ENCODE assay signal across 8 cellular contexts in the genomic region with DNA sequence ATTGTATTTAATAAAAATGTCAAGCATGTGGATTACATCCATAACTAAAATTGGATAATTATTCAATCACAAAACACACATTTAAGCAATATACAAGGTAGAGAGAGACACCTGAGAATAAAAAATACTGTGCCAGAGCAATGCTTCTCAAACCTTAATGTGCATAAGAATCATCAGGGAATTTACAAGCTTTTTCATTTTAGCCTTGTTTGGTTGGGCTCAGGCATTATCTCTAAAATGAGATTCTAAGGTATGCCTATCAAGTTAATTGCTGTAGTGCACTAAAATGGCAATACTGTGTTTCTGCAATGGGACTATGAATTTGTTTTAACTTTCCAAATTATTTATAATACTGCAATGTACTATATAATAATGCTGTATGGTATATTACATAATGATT. TPM values are rescaled to one million over a fixed set of nuclear protein-coding genes. Genes with fewer than 3 reads are reported as not detected.
DNase-seq lines count a peak whose midpoint lies in the region; ATAC-seq, FAIRE-seq and TF ChIP-seq lines count a peak whose summit lies in the region.

No MANE protein-coding gene starts in this region.

- no peaks in the 10 kb centered on the region for H3K9me1 ChIP-seq in K562 (ENCODE audit: control insufficient read depth, insufficient read depth, low read length)

- no peak for TF ChIP-seq EP300 in K562 (IDR thresholded peaks at IDR 0.05; ENCODE audit: low read length)
- no peak for TF ChIP-seq EP300 in upper lobe of left lung (IDR thresholded peaks at IDR 0.05)

- H3K36me3 ChIP-seq in cardiac muscle cell (no peaks in the 10 kb centered on the region), K562 (ENCODE audit: control insufficient read depth, insufficient read depth, low read length) (peaks cover 21% of the 10 kb centered on the region; the same call in 2 of the 3 replicates), upper lobe of left lung (no peaks in the 10 kb centered on the region)

- POLR2A ChIA-PET in K562 (lab: Yijun Ruan, JAX), result interaction anchor here (0.7 to 6.5 kb wide), 12 partner anchors 10 to 441 kb away, joined by 3 to 98 read pairs (median 6); a partner anchor contains a TSS

- in situ Hi-C loops in K562 (cut with MboI), result no loop called here

- TF ChIP-seq RAD21 in K562 (CRISPR knock-in tag; conservative IDR thresholded peaks at IDR 0.05 in 1 of 2, IDR thresholded peaks at IDR 0.05 in 1 of 2), result no peak

- no peak for TF ChIP-seq CTCF in cardiac muscle cell (IDR thresholded peaks at IDR 0.05; ENCODE audit: low read depth, low read length)
- no peak for TF ChIP-seq CTCF in K562 (IDR thresholded peaks at IDR 0.05 in 2 of 3, conservative IDR thresholded peaks at IDR 0.05 in 1 of 3; ENCODE audit: insufficient read depth in 2 of 3, low read depth in 1 of 3, low read length in 3 of 3)
- TF ChIP-seq CTCF in upper lobe of left lung (IDR thresholded peaks at IDR 0.05), result no peak

- H3K4me3 ChIP-seq in cardiac muscle cell (peak overlapping the region; percentile 92), K562 (peak overlapping the region; percentile 81), upper lobe of left lung (peak overlapping the region; percentile 73 to 91 (median 83))

- H3K9ac ChIP-seq in K562 (ENCODE audit: insufficient read depth in 1 of 2, low read depth in 2 of 2, low read length in 2 of 2), result peak overlapping the region; percentile 79 to 95

- H3K4me3 Mint-ChIP-seq in memory B cell, result peak overlapping the region; percentile 86

- peak overlapping the region; percentile 93 for H3K27ac Mint-ChIP-seq in memory B cell

- H2AFZ ChIP-seq in K562 (ENCODE audit: low read depth, low read length), result peak overlapping the region; percentile 55; the same call in 1 of the 2 replicates

- H3K9me3 ChIP-seq in cardiac muscle cell (ENCODE audit: low read depth), result no peaks in the 10 kb centered on the region
- no peaks in the 10 kb centered on the region for H3K9me3 ChIP-seq in K562 (replicated peaks; ENCODE audit: control insufficient read depth, insufficient read depth, low read depth, low read length)
- no peaks in the 10 kb centered on the region for H3K9me3 ChIP-seq in upper lobe of left lung

- CTCF ChIA-PET in K562 (lab: Yijun Ruan, JAX; ENCODE audit: low intra/inter-chr PET ratio), result no interaction called here

- intact Hi-C loops in left cardiac atrium (cut with DNase I), result no loop called here
- intact Hi-C loops in K562 (cut with micrococcal nuclease), result no loop called here

- peak overlapping the region; percentile 97 for H3K27ac ChIP-seq in cardiac muscle cell
- H3K27ac ChIP-seq in K562 (ENCODE audit: extremely low read depth, low read depth, low read length), result peak overlapping the region; percentile 83; the same call in 2 of the 3 replicates
- peak overlapping the region; percentile 93 to 99 (median 96) for H3K27ac ChIP-seq in upper lobe of left lung

- ATAC-seq in left cardiac atrium, result no peak
- no peak for ATAC-seq in K562
- no peak for ATAC-seq in memory B cell (ENCODE audit: low read depth)
- ATAC-seq in upper lobe of left lung (ENCODE audit: low FRiP score in 2 of 2), result no peak
- no peak for ATAC-seq in GM18907 (IDR thresholded peaks at IDR 0.05; ENCODE audit: unreplicated experiment)

- no peak for TF ChIP-seq POLR2A in K562 (conservative IDR thresholded peaks at IDR 0.05)
- no peak for TF ChIP-seq POLR2A in upper lobe of left lung (IDR thresholded peaks at IDR 0.05)

- FAIRE-seq in K562 (lab: Jason Lieb, UNC), result no peak

- peaks cover 11% of the 10 kb centered on the region for H3K36me3 Mint-ChIP-seq in memory B cell

- H3K27me3 ChIP-seq in cardiac muscle cell, result no peaks in the 10 kb centered on the region
- no peaks in the 10 kb centered on the region for H3K27me3 ChIP-seq in K562 (ENCODE audit: control insufficient read depth in 2 of 2, insufficient read depth in 2 of 2, low read length in 2 of 2)
- no peaks in the 10 kb centered on the region for H3K27me3 ChIP-seq in upper lobe of left lung

- no peaks in the 10 kb centered on the region for H3K9me3 Mint-ChIP-seq in memory B cell

- H3K4me1 ChIP-seq in cardiac muscle cell (ENCODE audit: low read depth) (peaks cover 8% of the 10 kb centered on the region), K562 (replicated peaks in 1 of 2; ENCODE audit: control insufficient read depth in 2 of 2, insufficient read depth in 2 of 2, low read length in 2 of 2) (peaks cover 14 to 19% of the 10 kb centered on the region in 2 experiments), upper lobe of left lung (peaks cover 29 to 43% (median 35%) of the 10 kb centered on the region in 4 donors)

- no TSS peak for BruUV-seq in K562 (replicated peaks; lab: Mats Ljungman, UMichigan)

- H4K20me1 ChIP-seq in K562 (replicated peaks; ENCODE audit: control insufficient read depth, insufficient read depth, low read length), result no peaks in the 10 kb centered on the region; the same call in 1 of the 2 replicates

- DNase-seq in cardiac muscle cell (ENCODE audit: low read depth in 1 of 2, low spot score in 1 of 2) (no peak), left cardiac atrium (no peak), K562 (ENCODE audit: extremely low read depth in 1 of 4, low spot score in 3 of 4) (no peak), memory B cell (ENCODE audit: low spot score in 2 of 2) (no peak), upper lobe of left lung (no peak), SW 1271 (lab: John Stamatoyannopoulos, UW) (no peak), NOMO-1 treated with dmso at 0.1 percent for 144 hours (lab: John Stamatoyannopoulos, UW; ENCODE audit: unreplicated experiment) (no peak)

- H3K4me2 ChIP-seq in K562 (ENCODE audit: insufficient read depth, low read length), result peak overlapping the region; percentile 86

- H3K4me1 Mint-ChIP-seq in memory B cell, result peaks cover 24% of the 10 kb centered on the region

- H3K79me2 ChIP-seq in K562 (ENCODE audit: control insufficient read depth, insufficient read depth, low read length), result peaks cover 58% of the 10 kb centered on the region

- H3K27me3 Mint-ChIP-seq in memory B cell, result no peaks in the 10 kb centered on the region

RNA-seq across cellular contexts. Expression of a gene that starts 1.0 kb away (rescaled TPM):
- total RNA-seq in cardiac muscle cell, result 43.3 and 60.4 TPM in 2 replicates
- polyA plus RNA-seq in cardiac muscle cell, result 32.8 and 64.0 TPM in 2 replicates
- 10 to 100 TPM; 67.4 to 79.7 TPM for total RNA-seq in left cardiac atrium
- 29.1 and 59.2 TPM in 2 replicates for total RNA-seq in K562 (2011; cell fraction: chromatin; rRNA removed; ENCODE audit: low replicate concordance)
- 17.2 and 18.4 TPM in 2 replicates for total RNA-seq in K562 (2011; cell fraction: nucleolus; rRNA removed)
- 56.6 and 101 TPM in 2 replicates for total RNA-seq in K562 (2011; cell fraction: nucleoplasm; rRNA removed)
- total RNA-seq in K562 (2014; rRNA removed), result 53.5 and 60.5 TPM in 2 replicates
- 93.3 and 96.5 TPM in 2 replicates for total RNA-seq in K562 (2014; rRNA removed; fragmentation: Illumina TruSeq; extraction: Trizol)
- total RNA-seq in K562 (2015; rRNA removed; fragmentation: Illumina TruSeq; extraction: Trizol), result 84.6 and 97.7 TPM in 2 replicates
- total RNA-seq in K562 (2021), result 99.2 and 100 TPM in 2 replicates
- 50.4 and 93.1 TPM in 2 replicates for polyA plus RNA-seq in K562 (2011; rRNA removed)
- 17.5 and 28.8 TPM in 2 replicates for polyA plus RNA-seq in K562 (2011; cell fraction: cytosol; rRNA removed)
- 14.6 and 15.4 TPM in 2 replicates for polyA plus RNA-seq in K562 (2011; cell fraction: nucleus; rRNA removed)
- polyA plus RNA-seq in K562 (2012), result 39.7 and 47.2 TPM in 2 replicates
- 52.6 and 60.2 TPM in 2 replicates for polyA plus RNA-seq in K562 (2014; fragmentation: Illumina TruSeq; extraction: Trizol)
- polyA plus RNA-seq in K562 (2014; fragmentation: Nextera tagmentation; extraction: Ambion mirVana), result 10 to 100 TPM; 24.8 to 27.0 TPM
- 46.7 and 57.3 TPM in 2 replicates for polyA plus RNA-seq in K562 (2014; rRNA removed)
- 85.7 and 103 TPM in 2 replicates for polyA minus RNA-seq in K562 (2011; rRNA and poly(A)+ RNA removed)
- polyA minus RNA-seq in K562 (2011; cell fraction: cytosol; rRNA and poly(A)+ RNA removed), result 15.6 and 30.0 TPM in 2 replicates
- polyA minus RNA-seq in K562 (2011; cell fraction: nucleus; rRNA and poly(A)+ RNA removed), result 10.2 and 12.0 TPM in 2 replicates
- 100 to 1,000 TPM in 2 of 6 donors, 10 to 100 TPM in 4; 23.1 to 143 (median 94.5) TPM for total RNA-seq in upper lobe of left lung

RNA-seq across cellular contexts. Expression of a gene that starts 20.7 kb away (rescaled TPM):
- total RNA-seq in cardiac muscle cell (15.6 and 21.2 TPM in 2 replicates), left cardiac atrium (10 to 100 TPM; 21.8 to 33.0 TPM), K562 (2014; rRNA removed) (145 and 160 TPM in 2 replicates), K562 (2014; rRNA removed; fragmentation: Illumina TruSeq; extraction: Trizol) (234 and 297 TPM in 2 replicates), K562 (2015; rRNA removed; fragmentation: Illumina TruSeq; extraction: Trizol) (110 and 113 TPM in 2 replicates), K562 (2021) (238 and 255 TPM in 2 replicates), upper lobe of left lung (10 to 100 TPM in 5 of 6 donors, 1 to 10 TPM in 1; 8.4 to 68.1 (median 34.5) TPM)
- polyA plus RNA-seq in cardiac muscle cell (21.1 and 24.3 TPM in 2 replicates), K562 (2011; rRNA removed) (219 and 308 TPM in 2 replicates), K562 (2014; fragmentation: Illumina TruSeq; extraction: Trizol) (175 and 209 TPM in 2 replicates), K562 (2014; fragmentation: Nextera tagmentation; extraction: Ambion mirVana) (100 to 1,000 TPM; 476 to 520 TPM), K562 (2014; rRNA removed) (218 and 221 TPM in 2 replicates)
- total RNA-seq in K562 (2011; cell fraction: chromatin; rRNA removed; ENCODE audit: low replicate concordance), result 103 and 165 TPM in 2 replicates
- total RNA-seq in K562 (2011; cell fraction: nucleolus; rRNA removed), result 57.2 and 63.5 TPM in 2 replicates
- total RNA-seq in K562 (2011; cell fraction: nucleoplasm; rRNA removed), result 91.3 and 130 TPM in 2 replicates
- polyA plus RNA-seq in K562 (2011; cell fraction: cytosol; rRNA removed), result 104 and 118 TPM in 2 replicates
- polyA plus RNA-seq in K562 (2011; cell fraction: nucleus; rRNA removed), result 61.1 and 65.9 TPM in 2 replicates
- 129 and 393 TPM in 2 replicates for polyA plus RNA-seq in K562 (2012)
- polyA minus RNA-seq in K562 (2011; rRNA and poly(A)+ RNA removed), result 245 and 259 TPM in 2 replicates
- 78.1 and 90.0 TPM in 2 replicates for polyA minus RNA-seq in K562 (2011; cell fraction: cytosol; rRNA and poly(A)+ RNA removed)
- 27.5 and 32.1 TPM in 2 replicates for polyA minus RNA-seq in K562 (2011; cell fraction: nucleus; rRNA and poly(A)+ RNA removed)

RNA-seq across cellular contexts. Expression of a gene that starts 30.0 kb away (rescaled TPM):
- total RNA-seq in cardiac muscle cell (27.0 and 97.0 TPM in 2 replicates), left cardiac atrium (100 to 1,000 TPM in 1 of 2 donors, 10 to 100 TPM in 1; 91.6 to 102 TPM), K562 (2014; rRNA removed) (219 and 255 TPM in 2 replicates), K562 (2014; rRNA removed; fragmentation: Illumina TruSeq; extraction: Trizol) (149 and 159 TPM in 2 replicates), K562 (2015; rRNA removed; fragmentation: Illumina TruSeq; extraction: Trizol) (205 and 206 TPM in 2 replicates), K562 (2021) (164 and 214 TPM in 2 replicates), upper lobe of left lung (10 to 100 TPM; 19.2 to 37.7 (median 24.3) TPM)
- polyA plus RNA-seq in cardiac muscle cell (54.6 and 124 TPM in 2 replicates), K562 (2011; rRNA removed) (105 and 175 TPM in 2 replicates), K562 (2014; fragmentation: Illumina TruSeq; extraction: Trizol) (280 and 324 TPM in 2 replicates), K562 (2014; fragmentation: Nextera tagmentation; extraction: Ambion mirVana) (100 to 1,000 TPM; 328 to 385 TPM), K562 (2014; rRNA removed) (352 and 619 TPM in 2 replicates)
- total RNA-seq in K562 (2011; cell fraction: chromatin; rRNA removed; ENCODE audit: low replicate concordance), result 14.4 and 23.0 TPM in 2 replicates
- 18.7 and 26.0 TPM in 2 replicates for total RNA-seq in K562 (2011; cell fraction: nucleolus; rRNA removed)
- 32.8 and 60.1 TPM in 2 replicates for total RNA-seq in K562 (2011; cell fraction: nucleoplasm; rRNA removed)
- polyA plus RNA-seq in K562 (2011; cell fraction: cytosol; rRNA removed), result 82.7 and 104 TPM in 2 replicates
- polyA plus RNA-seq in K562 (2011; cell fraction: nucleus; rRNA removed), result 23.7 and 24.3 TPM in 2 replicates
- 92.8 and 261 TPM in 2 replicates for polyA plus RNA-seq in K562 (2012)
- 19.9 and 35.3 TPM in 2 replicates for polyA minus RNA-seq in K562 (2011; rRNA and poly(A)+ RNA removed)
- polyA minus RNA-seq in K562 (2011; cell fraction: cytosol; rRNA and poly(A)+ RNA removed), result 13.4 and 28.6 TPM in 2 replicates
- 10.4 and 12.7 TPM in 2 replicates for polyA minus RNA-seq in K562 (2011; cell fraction: nucleus; rRNA and poly(A)+ RNA removed)
